In genomic region chr7:154583454-154583853, GRCh38 we compare ENCODE assay signal across 1 cellular context.
TF ChIP-seq lines count a peak whose summit lies in the region.

No MANE protein-coding gene starts in this region.

TF ChIP-seq in GM23338, 12 proteins besides CTCF, POLR2A, EP300 and RAD21 (continued from another document):
- TF ChIP-seq, protein P1, sequence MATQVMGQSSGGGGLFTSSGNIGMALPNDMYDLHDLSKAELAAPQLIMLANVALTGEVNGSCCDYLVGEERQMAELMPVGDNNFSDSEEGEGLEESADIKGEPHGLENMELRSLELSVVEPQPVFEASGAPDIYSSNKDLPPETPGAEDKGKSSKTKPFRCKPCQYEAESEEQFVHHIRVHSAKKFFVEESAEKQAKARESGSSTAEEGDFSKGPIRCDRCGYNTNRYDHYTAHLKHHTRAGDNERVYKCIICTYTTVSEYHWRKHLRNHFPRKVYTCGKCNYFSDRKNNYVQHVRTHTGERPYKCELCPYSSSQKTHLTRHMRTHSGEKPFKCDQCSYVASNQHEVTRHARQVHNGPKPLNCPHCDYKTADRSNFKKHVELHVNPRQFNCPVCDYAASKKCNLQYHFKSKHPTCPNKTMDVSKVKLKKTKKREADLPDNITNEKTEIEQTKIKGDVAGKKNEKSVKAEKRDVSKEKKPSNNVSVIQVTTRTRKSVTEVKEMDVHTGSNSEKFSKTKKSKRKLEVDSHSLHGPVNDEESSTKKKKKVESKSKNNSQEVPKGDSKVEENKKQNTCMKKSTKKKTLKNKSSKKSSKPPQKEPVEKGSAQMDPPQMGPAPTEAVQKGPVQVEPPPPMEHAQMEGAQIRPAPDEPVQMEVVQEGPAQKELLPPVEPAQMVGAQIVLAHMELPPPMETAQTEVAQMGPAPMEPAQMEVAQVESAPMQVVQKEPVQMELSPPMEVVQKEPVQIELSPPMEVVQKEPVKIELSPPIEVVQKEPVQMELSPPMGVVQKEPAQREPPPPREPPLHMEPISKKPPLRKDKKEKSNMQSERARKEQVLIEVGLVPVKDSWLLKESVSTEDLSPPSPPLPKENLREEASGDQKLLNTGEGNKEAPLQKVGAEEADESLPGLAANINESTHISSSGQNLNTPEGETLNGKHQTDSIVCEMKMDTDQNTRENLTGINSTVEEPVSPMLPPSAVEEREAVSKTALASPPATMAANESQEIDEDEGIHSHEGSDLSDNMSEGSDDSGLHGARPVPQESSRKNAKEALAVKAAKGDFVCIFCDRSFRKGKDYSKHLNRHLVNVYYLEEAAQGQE (IDR thresholded peaks at IDR 0.05; ENCODE audit: unreplicated experiment): no peak
- TF ChIP-seq JUNB (IDR thresholded peaks at IDR 0.05; ENCODE audit: unreplicated experiment) (no peak), EZH2 (IDR thresholded peaks at IDR 0.05; ENCODE audit: low read depth, unreplicated experiment) (no peak)
